Comparison of ENCODE assay signal across 7 cellular contexts in genomic region chr16:70204668-70205405, GRCh38. TPM values are rescaled to one million over a fixed set of nuclear protein-coding genes. Genes with fewer than 3 reads are reported as not detected.
A peak's percentile ranks its signal among the peaks of the same experiment; 100 is the strongest.
DNase-seq lines count a peak whose midpoint lies in the region; ATAC-seq, FAIRE-seq and TF ChIP-seq lines count a peak whose summit lies in the region.
"Not testable (repeated sequence)": the region's sequence is repeated elsewhere in the genome, so short reads cannot be mapped to it uniquely, and the experiment has no call there.
"Had no signal": no experiment of that assay in that cellular context is flagged by ENCODE, and none has a peak within 500 bp of the region (broad histone marks: within the 10 kb centered on the region; RNA-seq: fewer than 3 reads in every experiment).

No MANE protein-coding gene starts in this region.

- H3K4me1 ChIP-seq in right cardiac atrium (ENCODE audit: control insufficient read depth, insufficient read depth, low read length); kidney (ENCODE audit: control insufficient read depth in 1 of 2, insufficient read depth in 1 of 2, low read depth in 1 of 2, low read length in 2 of 2): not testable (repeated sequence)

- intact Hi-C loops in right cardiac atrium (cut with DNase I); kidney (cut with DNase I): not testable (repeated sequence)

- H3K36me3 ChIP-seq in kidney (ENCODE audit: control insufficient read depth in 1 of 2, insufficient read depth in 2 of 2, low read length in 2 of 2): not testable (repeated sequence)

- H3K9ac ChIP-seq in kidney (ENCODE audit: low read length in 2 of 2): not testable (repeated sequence)

- TF ChIP-seq CTCF in kidney (IDR thresholded peaks at IDR 0.05; ENCODE audit: borderline replicate concordance, extremely low read depth, insufficient read depth): not testable (repeated sequence)

- H3K27me3 ChIP-seq in right cardiac atrium (ENCODE audit: control insufficient read depth, insufficient read depth): not testable (repeated sequence)

- not testable (repeated sequence) for H3K9me3 ChIP-seq in right cardiac atrium (ENCODE audit: control insufficient read depth, low read length); kidney (ENCODE audit: control insufficient read depth in 1 of 2, low read length in 2 of 2)

- FAIRE-seq in kidney (lab: Jason Lieb, UNC): not testable (repeated sequence)

- peak in 2 of 3 donors; percentile 9 to 45 for DNase-seq in right cardiac atrium
- DNase-seq in kidney: peak; percentile 66

- ATAC-seq in right cardiac atrium: not testable (repeated sequence)

- H3K27ac ChIP-seq in right cardiac atrium (ENCODE audit: low read length); kidney (ENCODE audit: low read depth in 2 of 2, low read length in 2 of 2): not testable (repeated sequence)

- 94% methylated on average over 40 of the region's 46 CpGs for WGBS in right cardiac atrium

- H3K4me3 ChIP-seq in right cardiac atrium (ENCODE audit: low read length); kidney (ENCODE audit: low read length in 2 of 2): not testable (repeated sequence)

RNA-seq across cellular contexts. Expression of gene CLEC18C, which starts 31.2 kb away (rescaled TPM):
- total RNA-seq in right cardiac atrium: under 1 TPM in 2 of 4 donors, not detected in 2; 0.18 to 0.31 TPM
- polyA plus RNA-seq in right cardiac atrium: not detected
- 0.57 TPM for total RNA-seq in kidney
- polyA plus RNA-seq in kidney (ENCODE audit: insufficient read depth, low read depth, low replicate concordance): 67.9 TPM
- total RNA-seq: CD4-positive, alpha-beta T cell had no signal
- polyA plus RNA-seq: AG04450; CD14-positive monocyte; CD4-positive, alpha-beta memory T cell; CD8-positive, alpha-beta memory T cell had no signal

RNA-seq across cellular contexts. Expression of gene EXOSC6, which starts 46.9 kb away (rescaled TPM):
- total RNA-seq in right cardiac atrium (10 to 100 TPM; 14.0 to 18.5 (median 16.1) TPM), kidney (22.6 TPM)
- polyA plus RNA-seq in right cardiac atrium (8.7 TPM), kidney (ENCODE audit: insufficient read depth, low read depth, low replicate concordance) (13.1 TPM)
